ENCODE assay signal across 15 cellular contexts in genomic region chr10:33899578-33900531, GRCh38.
DNase-seq lines count a peak whose midpoint lies in the region; ATAC-seq, FAIRE-seq and TF ChIP-seq lines count a peak whose summit lies in the region.
"Had no signal": no experiment of that assay in that cellular context is flagged by ENCODE, and none has a peak within 500 bp of the region (broad histone marks: within the 10 kb centered on the region; RNA-seq: fewer than 3 reads in every experiment).

No MANE protein-coding gene starts in this region.

- H3K27me3 ChIP-seq in heart left ventricle (no peaks in the 10 kb centered on the region), endothelial cell of umbilical vein (ENCODE audit: control insufficient read depth in 2 of 2, insufficient read depth in 2 of 2, low read length in 2 of 2) (no peaks in the 10 kb centered on the region), HepG2 (ENCODE audit: control insufficient read depth in 1 of 2, insufficient read depth in 2 of 2, low read length in 2 of 2) (no peaks in the 10 kb centered on the region), tibial nerve (no peaks in the 10 kb centered on the region)

- H3K27ac ChIP-seq in heart left ventricle, result peak overlapping the region in 5 of 12 donors; percentile 13 to 40 (median 35)
- no peak overlapping the region for H3K27ac ChIP-seq in endothelial cell of umbilical vein (ENCODE audit: insufficient read depth, low read depth, low read length)
- no peak overlapping the region for H3K27ac ChIP-seq in HepG2 (ENCODE audit: extremely low read length, insufficient read depth, low read length)
- H3K27ac ChIP-seq in tibial nerve, result peak overlapping the region in 3 of 4 donors; percentile 62 to 80 (median 74)
- H3K27ac ChIP-seq: A549, WERI-Rb-1 had no signal

- BruUV-seq in endothelial cell of umbilical vein (replicated peaks; lab: Mats Ljungman, UMichigan), result no TSS peak
- no TSS peak for BruUV-seq in HepG2 (replicated peaks; lab: Mats Ljungman, UMichigan)

- intact Hi-C loops in Right ventricle myocardium superior (cut with DNase I), result no loop called here
- intact Hi-C loops in heart left ventricle (cut with DNase I), result no loop called here
- intact Hi-C loops in endothelial cell of umbilical vein (cut with micrococcal nuclease), result no loop called here
- intact Hi-C loops in HepG2 (cut with micrococcal nuclease; ENCODE audit: unreplicated experiment), result no loop called here

- ATAC-seq in Right ventricle myocardium superior (ENCODE audit: poor library complexity), result peak; percentile 49
- ATAC-seq in heart left ventricle, result no peak
- ATAC-seq in HepG2, result peak; percentile 91
- ATAC-seq in HG03039 (IDR thresholded peaks at IDR 0.05; ENCODE audit: unreplicated experiment), result no peak
- ATAC-seq in GM19397 (IDR thresholded peaks at IDR 0.05; ENCODE audit: unreplicated experiment), result no peak
- ATAC-seq: A549; activated CD8-positive, alpha-beta T cell treated with anti-CD3 and anti-CD28 coated beads, Interleukin-2, amount 10 ng/mL, durations not matched to agents 7 days and 5 days; naive thymus-derived CD4-positive, alpha-beta T cell; Panc1 had no signal

- H3K79me2 ChIP-seq in endothelial cell of umbilical vein (ENCODE audit: control insufficient read depth, insufficient read depth, low read length) (no peaks in the 10 kb centered on the region), HepG2 (ENCODE audit: insufficient read depth, low read length) (no peaks in the 10 kb centered on the region)

- POLR2A ChIA-PET in endothelial cell of umbilical vein (lab: Charles Lee), result interaction anchor here (0.6 kb wide), 1 partner anchor 16 kb away, joined by 4 read pairs; no protein-coding TSS in a partner anchor
- POLR2A ChIA-PET in HepG2 (lab: Yijun Ruan, JAX), result no interaction called here

- H3K4me1 ChIP-seq in heart left ventricle (peaks cover 0 to 26% (median 5%) of the 10 kb centered on the region in 12 donors), endothelial cell of umbilical vein (ENCODE audit: control insufficient read depth, extremely low read depth, insufficient read depth, low read length) (peaks cover 12% of the 10 kb centered on the region), HepG2 (ENCODE audit: insufficient read depth, low read length) (peaks cover 28% of the 10 kb centered on the region), tibial nerve (peaks cover 0 to 26% (median 5%) of the 10 kb centered on the region in 4 donors)

- FAIRE-seq in endothelial cell of umbilical vein (lab: Jason Lieb, UNC) (no peak), HepG2 (lab: Jason Lieb, UNC) (peak; percentile 58)
- FAIRE-seq: A549 had no signal

- dilution Hi-C loops in endothelial cell of umbilical vein (cut with MboI; ENCODE audit: extremely low pct_ligation_motif_present, low sequenced_read_pairs), result no loop called here

- no peaks in the 10 kb centered on the region for H3K36me3 ChIP-seq in heart left ventricle
- H3K36me3 ChIP-seq in endothelial cell of umbilical vein (ENCODE audit: control insufficient read depth in 2 of 2, extremely low read depth in 1 of 2, insufficient read depth in 2 of 2, low read length in 2 of 2), result no peaks in the 10 kb centered on the region
- no peaks in the 10 kb centered on the region for H3K36me3 ChIP-seq in HepG2 (replicated peaks in 1 of 2; ENCODE audit: control insufficient read depth in 1 of 2, insufficient read depth in 2 of 2, low read length in 2 of 2)
- H3K36me3 ChIP-seq in tibial nerve, result no peaks in the 10 kb centered on the region
- H3K36me3 ChIP-seq: WERI-Rb-1 had no signal

- H3K9me1 ChIP-seq in endothelial cell of umbilical vein (replicated peaks; ENCODE audit: control insufficient read depth, extremely low read depth, insufficient read depth, low read length), result no peaks in the 10 kb centered on the region

- no peak for TF ChIP-seq CTCF in heart left ventricle (IDR thresholded peaks at IDR 0.05)
- TF ChIP-seq CTCF in endothelial cell of umbilical vein (IDR thresholded peaks at IDR 0.05; ENCODE audit: extremely low read depth in 1 of 2, insufficient read depth in 1 of 2, low read depth in 1 of 2, low read length in 2 of 2), result no peak
- no peak for TF ChIP-seq CTCF in HepG2 (CRISPR knock-in tag; IDR thresholded peaks at IDR 0.05)
- no peak for TF ChIP-seq CTCF in tibial nerve (IDR thresholded peaks at IDR 0.05)

- H3K4me2 ChIP-seq in endothelial cell of umbilical vein (ENCODE audit: insufficient read depth, low read length) (peak overlapping the region; percentile 36), HepG2 (ENCODE audit: low read depth, low read length) (peak overlapping the region; percentile 33)
- H3K4me2 ChIP-seq: A549 had no signal

- whole genome bisulfite sequencing in heart left ventricle, 4 donors, result 77 to 83% (median 78%) methylated on average over 5 of the region's 5 CpGs
- WGBS in HepG2 (ENCODE audit: low lambda C conversion rate), result 2% methylated on average over 5 of the region's 5 CpGs
- 56 to 63% methylated on average over 5 of the region's 5 CpGs for WGBS in tibial nerve, 2 donors

- peaks cover 0 to 12% (median 0%) of the 10 kb centered on the region in 12 donors for H3K9me3 ChIP-seq in heart left ventricle
- H3K9me3 ChIP-seq in endothelial cell of umbilical vein (replicated peaks; ENCODE audit: control insufficient read depth, insufficient read depth, low read length), result no peaks in the 10 kb centered on the region
- H3K9me3 ChIP-seq in HepG2 (ENCODE audit: low read length), result no peaks in the 10 kb centered on the region
- no peaks in the 10 kb centered on the region for H3K9me3 ChIP-seq in tibial nerve
- H3K9me3 ChIP-seq: A549 had no signal

- CTCF ChIA-PET in endothelial cell of umbilical vein (lab: Charles Lee) (interaction anchor here (0.6 to 1.6 kb wide), 3 partner anchors 25 to 565 kb away, joined by 3 to 5 read pairs (median 4); partner anchors contain the start of gene NRP1), HepG2 (lab: Yijun Ruan, JAX; ENCODE audit: low intra/inter-chr PET ratio, low total read pairs) (no interaction called here)

- H3K9ac ChIP-seq in endothelial cell of umbilical vein (replicated peaks; ENCODE audit: extremely low read depth, insufficient read depth, low read length), result no peak overlapping the region
- no peak overlapping the region for H3K9ac ChIP-seq in HepG2 (ENCODE audit: insufficient read depth, low read depth, low read length)

- H3K4me3 ChIP-seq in heart left ventricle (no peak overlapping the region), endothelial cell of umbilical vein (replicated peaks in 1 of 3; ENCODE audit: insufficient read depth in 1 of 3, low read depth in 1 of 3, low read length in 3 of 3) (no peak overlapping the region), HepG2 (replicated peaks in 1 of 3; ENCODE audit: insufficient read depth in 1 of 3, low read depth in 2 of 3, low read length in 3 of 3) (no peak overlapping the region), tibial nerve (no peak overlapping the region)
- H3K4me3 ChIP-seq: A549 had no signal

- in situ Hi-C loops in HepG2 (cut with HindIII; ENCODE audit: extremely low pct_ligation_motif_present, low pct_unique_long_range_greater_than_20kb), result no loop called here

- TF ChIP-seq POLR2A in heart left ventricle (IDR thresholded peaks at IDR 0.05) (no peak), endothelial cell of umbilical vein (IDR thresholded peaks at IDR 0.05; ENCODE audit: low read depth, low read length) (no peak), HepG2 (IDR thresholded peaks at IDR 0.05; ENCODE audit: insufficient read depth in 1 of 2, low read depth in 2 of 2, low read length in 2 of 2) (no peak), tibial nerve (IDR thresholded peaks at IDR 0.05) (no peak)

- no peak for TF ChIP-seq RAD21 in HepG2 (CRISPR knock-in tag; IDR thresholded peaks at IDR 0.05)

- H4K20me1 ChIP-seq in endothelial cell of umbilical vein (replicated peaks; ENCODE audit: control insufficient read depth, extremely low read depth, insufficient read depth, low read length) (no peaks in the 10 kb centered on the region), HepG2 (ENCODE audit: insufficient read depth, low read length) (no peaks in the 10 kb centered on the region)

- 0 out of 4 replicates have a peak, but pooled peaks of 1 of the 2 experiments have one; percentile 32 for TF ChIP-seq EP300 in HepG2 (IDR thresholded peaks at IDR 0.05; ENCODE audit: low read depth in 2 of 2, low read length in 2 of 2)
- TF ChIP-seq EP300 in HepG2 (CRISPR knock-in tag; IDR thresholded peaks at IDR 0.05; ENCODE audit: borderline replicate concordance), result no peak
- peak in 1 of 2 donors; percentile 26 for TF ChIP-seq EP300 in tibial nerve (IDR thresholded peaks at IDR 0.05)

- DNase-seq in Right ventricle myocardium superior (no peak), heart left ventricle (no peak), endothelial cell of umbilical vein (ENCODE audit: low read depth, low spot score) (peak; percentile 84), HepG2 (ENCODE audit: low spot score) (peak; percentile 55), tibial nerve (ENCODE audit: low spot score in 2 of 2) (no peak), ecto neural progenitor cell (ENCODE audit: low spot score) (no peak)
- DNase-seq: activated CD8-positive, alpha-beta T cell treated with anti-CD3 and anti-CD28 coated beads, Interleukin-2, amount 10 ng/mL, durations not matched to agents 7 days and 5 days; CD4-positive, CD25-positive, alpha-beta regulatory T cell; naive thymus-derived CD4-positive, alpha-beta T cell; NCI-H1694; WERI-Rb-1 had no signal

- H2AFZ ChIP-seq in endothelial cell of umbilical vein (ENCODE audit: low read depth, low read length) (no peak overlapping the region), HepG2 (ENCODE audit: low read length) (no peak overlapping the region)

TF ChIP-seq in endothelial cell of umbilical vein, 7 proteins besides CTCF, POLR2A, EP300 and RAD21:
- TF ChIP-seq POLR2AphosphoS5 (IDR thresholded peaks at IDR 0.05; ENCODE audit: insufficient read depth, low read depth, low read length), result no peak
- TF ChIP-seq FOS (IDR thresholded peaks at IDR 0.05; ENCODE audit: borderline replicate concordance, insufficient read depth, low read length), result no peak
- TF ChIP-seq EZH2 (IDR thresholded peaks at IDR 0.05; ENCODE audit: borderline replicate concordance, low read depth, low read length, severe bottlenecking), result no peak
- no peak for TF ChIP-seq GATA2 (IDR thresholded peaks at IDR 0.05; ENCODE audit: insufficient read depth, insufficient read length, low read depth, low read length)

TF ChIP-seq in HepG2, 621 proteins besides CTCF, POLR2A, EP300 and RAD21 (continues in another document):
- TF ChIP-seq ZBTB37 (CRISPR knock-in tag; IDR thresholded peaks at IDR 0.05), result no peak
- TF ChIP-seq SNAPC5 (CRISPR knock-in tag; IDR thresholded peaks at IDR 0.05; ENCODE audit: borderline replicate concordance), result no peak

Comparison
In these comparisons a context has a peak if more than half of its experiments do, and no peak if none do; other contexts are left out.
1. ATAC-seq: peak in Right ventricle myocardium superior (single experiment) and HepG2 (single experiment); none in heart left ventricle (0 of 4), HG03039 (single experiment) and GM19397 (single experiment).
2. DNase-seq: peak in endothelial cell of umbilical vein (single experiment) and HepG2 (single experiment); none in Right ventricle myocardium superior (single experiment), heart left ventricle (0 of 5), tibial nerve (0 of 2) and ecto neural progenitor cell (single experiment).
3. H3K27ac ChIP-seq: peak in tibial nerve (3 of 4); none in endothelial cell of umbilical vein (single experiment) and HepG2 (single experiment).